10 cellular contexts compared by ENCODE assay signal in genomic region chr5:73263001-73263710, GRCh38.
"Had no signal": no experiment of that assay in that cellular context is flagged by ENCODE, and none has a peak within 500 bp of the region (broad histone marks: within the 10 kb centered on the region; RNA-seq: fewer than 3 reads in every experiment).

No MANE protein-coding gene starts in this region.

- H3K36me3 Mint-ChIP-seq: activated naive CD8-positive, alpha-beta T cell treated with anti-CD3 and anti-CD28 coated beads for 36 hours had no signal

- H3K4me3 Mint-ChIP-seq: activated CD4-positive, alpha-beta memory T cell treated with anti-CD3 and anti-CD28 coated beads, Interleukin-2, amount 10 ng/mL, durations not matched to agents 7 days and 5 days; activated naive CD8-positive, alpha-beta T cell treated with anti-CD3 and anti-CD28 coated beads for 36 hours had no signal

- H3K27ac Mint-ChIP-seq: activated CD4-positive, alpha-beta memory T cell treated with anti-CD3 and anti-CD28 coated beads, Interleukin-2, amount 10 ng/mL, durations not matched to agents 7 days and 5 days; activated naive CD8-positive, alpha-beta T cell treated with anti-CD3 and anti-CD28 coated beads for 36 hours had no signal

- ATAC-seq: right cardiac atrium had no signal

- H3K4me1 Mint-ChIP-seq: activated CD4-positive, alpha-beta memory T cell treated with anti-CD3 and anti-CD28 coated beads, Interleukin-2, amount 10 ng/mL, durations not matched to agents 7 days and 5 days; activated naive CD8-positive, alpha-beta T cell treated with anti-CD3 and anti-CD28 coated beads for 36 hours had no signal

- H3K4me3 ChIP-seq: dorsolateral prefrontal cortex had no signal

- DNase-seq: activated CD4-positive, alpha-beta memory T cell treated with anti-CD3 and anti-CD28 coated beads, Interleukin-2, amount 10 ng/mL, durations not matched to agents 7 days and 5 days; activated gamma-delta T cell; activated naive CD8-positive, alpha-beta T cell treated with anti-CD3 and anti-CD28 coated beads for 36 hours; activated T-cell treated with anti-CD3 and anti-CD28 coated beads, Interleukin-2, amount 50 U/mL, for 48 hours; dorsolateral prefrontal cortex; posterior cingulate gyrus; right cardiac atrium; stimulated activated CD4-positive, alpha-beta T cell treated with anti-CD3 and anti-CD28 coated beads, Interleukin-2, amount 100 ng/mL, for 24 hours; stimulated activated naive CD4-positive, alpha-beta T cell; T-helper 9 cell had no signal
